Comparison of ENCODE assay signal across 8 cellular contexts in genomic region chr9:4832786-4833579, GRCh38. TPM values are rescaled to one million over a fixed set of nuclear protein-coding genes. Genes with fewer than 3 reads are reported as not detected.
A peak's percentile ranks its signal among the peaks of the same experiment; 100 is the strongest.
DNase-seq lines count a peak whose midpoint lies in the region; ATAC-seq lines count a peak whose summit lies in the region.

No MANE protein-coding gene starts in this region.

- DNase-seq in Ammon's horn (ENCODE audit: low spot score), result peak; percentile 32
- DNase-seq in NCI-H460 (ENCODE audit: extremely low read depth, low read depth), result peak; percentile 40
- DNase-seq in brain pericyte (ENCODE audit: low read depth, low spot score), result peak; percentile 81
- DNase-seq in pons (ENCODE audit: low spot score), result peak; percentile 9
- no peak for DNase-seq in NCI-H2227 treated with DMSO at 0.1 percent for 48 hours (lab: John Stamatoyannopoulos, UW)
- DNase-seq in NCI-H2107 treated with DMSO at 0.1 percent for 48 hours (lab: John Stamatoyannopoulos, UW; ENCODE audit: unreplicated experiment), result no peak

- ATAC-seq in GM18907 (IDR thresholded peaks at IDR 0.05; ENCODE audit: unreplicated experiment), result no peak
- ATAC-seq in HG03175 (IDR thresholded peaks at IDR 0.05; ENCODE audit: unreplicated experiment), result no peak

RNA-seq across cellular contexts. Expression of gene RCL1, which starts 40.2 kb away (rescaled TPM):
- total RNA-seq in NCI-H460 (2014; rRNA removed; shearing (Covaris generic)), result 22.1 and 25.4 TPM in 2 replicates
- polyA plus RNA-seq in NCI-H460 (2014; cell fraction: nucleus; rRNA removed), result 8.0 and 12.1 TPM in 2 replicates

Comparison
In these comparisons a context has a peak if more than half of its experiments do, and no peak if none do; other contexts are left out.
1. DNase-seq: peak in Ammon's horn (single experiment), NCI-H460 (single experiment), brain pericyte (single experiment) and pons (single experiment); none in NCI-H2227 treated with DMSO at 0.1 percent for 48 hours (single experiment) and NCI-H2107 treated with DMSO at 0.1 percent for 48 hours (single experiment).